ENCODE assay signal across 21 cellular contexts in genomic region chr12:131586761-131587160, GRCh38.
"Had no signal": no experiment of that assay in that cellular context is flagged by ENCODE, and none has a peak within 500 bp of the region (broad histone marks: within the 10 kb centered on the region; RNA-seq: fewer than 3 reads in every experiment).

No MANE protein-coding gene starts in this region.

- H3K4me2 ChIP-seq: smooth muscle cell had no signal

- DNase-seq: cortex of kidney; foreskin fibroblast; gastrocnemius medialis; left ventricle myocardium superior; lower lobe of right lung; nephron progenitor cell; stimulated activated CD4-positive, alpha-beta T cell treated with anti-CD3 and anti-CD28 coated beads, Interleukin-2, amount 100 ng/mL, for 24 hours; stimulated activated CD4-positive, alpha-beta T cell treated with anti-CD3 and anti-CD28 coated beads, Interleukin-4, amount 100 ng/mL, for 24 hours; stimulated activated naive CD4-positive, alpha-beta T cell treated with Interleukin-2 at 50 U/mL for 16 hours; transverse colon had no signal

- H3K9me3 ChIP-seq: gastrocnemius medialis, lower lobe of right lung, prostate gland, right atrium auricular region, suprapubic skin, transverse colon, vagina had no signal

- H3K4me1 Mint-ChIP-seq: stimulated activated effector memory CD8-positive, alpha-beta T cell treated with anti-CD3 and anti-CD28 coated beads, Interleukin-12 subunit alpha, Interleukin-12 subunit beta, amount 100 ng/mL, for 72 hours had no signal

- H3K4me3 Mint-ChIP-seq: naive thymus-derived CD8-positive, alpha-beta T cell; nephron progenitor cell; stimulated activated effector memory CD8-positive, alpha-beta T cell treated with anti-CD3 and anti-CD28 coated beads, Interleukin-12 subunit alpha, Interleukin-12 subunit beta, amount 100 ng/mL, for 72 hours had no signal

- H3K4me3 ChIP-seq: gastrocnemius medialis, lower lobe of right lung, prostate gland, right atrium auricular region, smooth muscle cell, suprapubic skin, transverse colon, vagina had no signal

- ATAC-seq: gastrocnemius medialis; left ventricle myocardium superior; naive thymus-derived CD8-positive, alpha-beta T cell; sciatic nerve; stimulated activated effector memory CD8-positive, alpha-beta T cell treated with anti-CD3 and anti-CD28 coated beads, Interleukin-12 subunit alpha, Interleukin-12 subunit beta, amount 100 ng/mL, for 72 hours had no signal

- H3K27ac ChIP-seq: epithelial cell of prostate, gastrocnemius medialis, lower lobe of right lung, neutrophil, prostate gland, right atrium auricular region, suprapubic skin, transverse colon, vagina had no signal

- H3K36me3 Mint-ChIP-seq: naive thymus-derived CD8-positive, alpha-beta T cell; stimulated activated effector memory CD8-positive, alpha-beta T cell treated with anti-CD3 and anti-CD28 coated beads, Interleukin-12 subunit alpha, Interleukin-12 subunit beta, amount 100 ng/mL, for 72 hours had no signal

- H3K36me3 ChIP-seq: gastrocnemius medialis, lower lobe of right lung, neutrophil, prostate gland, right atrium auricular region, suprapubic skin, transverse colon, vagina had no signal

- H3K4me1 ChIP-seq: gastrocnemius medialis, lower lobe of right lung, prostate gland, right atrium auricular region, suprapubic skin, transverse colon, vagina had no signal

- FAIRE-seq: keratinocyte had no signal

- H3K27me3 ChIP-seq: neutrophil, right atrium auricular region, vagina had no signal

- H3K27ac Mint-ChIP-seq: naive thymus-derived CD8-positive, alpha-beta T cell; nephron progenitor cell; stimulated activated effector memory CD8-positive, alpha-beta T cell treated with anti-CD3 and anti-CD28 coated beads, Interleukin-12 subunit alpha, Interleukin-12 subunit beta, amount 100 ng/mL, for 72 hours had no signal

- H3K9me3 Mint-ChIP-seq: nephron progenitor cell; stimulated activated effector memory CD8-positive, alpha-beta T cell treated with anti-CD3 and anti-CD28 coated beads, Interleukin-12 subunit alpha, Interleukin-12 subunit beta, amount 100 ng/mL, for 72 hours had no signal
